11 cellular contexts compared by ENCODE assay signal in genomic region chr11:67646535-67647336, GRCh38. TPM values are rescaled to one million over a fixed set of nuclear protein-coding genes. Genes with fewer than 3 reads are reported as not detected.
DNase-seq lines count a peak whose midpoint lies in the region; ATAC-seq, FAIRE-seq and TF ChIP-seq lines count a peak whose summit lies in the region.
"Had no signal": no experiment of that assay in that cellular context is flagged by ENCODE, and none has a peak within 500 bp of the region (broad histone marks: within the 10 kb centered on the region; RNA-seq: fewer than 3 reads in every experiment).

No MANE protein-coding gene starts in this region.

- H3K27ac ChIP-seq in HepG2 (ENCODE audit: extremely low read length, insufficient read depth, low read length) (no peak overlapping the region), right lobe of liver (no peak overlapping the region), Peyer's patch (peak overlapping the region; percentile 38 to 67 (median 54)), gastroesophageal sphincter (no peak overlapping the region)
- H3K27ac ChIP-seq: C4-2B had no signal

- no peak overlapping the region for H3K4me2 ChIP-seq in HepG2 (ENCODE audit: low read depth, low read length)

- H2AFZ ChIP-seq in HepG2 (ENCODE audit: low read length): no peak overlapping the region

- POLR2A ChIA-PET in HepG2 (lab: Yijun Ruan, JAX): interaction anchor here (1.0 kb wide), 1 partner anchor 16 kb away, joined by 5 read pairs; no protein-coding TSS in a partner anchor

- peaks cover 19% of the 10 kb centered on the region for H3K4me1 ChIP-seq in HepG2 (ENCODE audit: insufficient read depth, low read length)
- no peaks in the 10 kb centered on the region for H3K4me1 ChIP-seq in right lobe of liver
- peaks cover 0 to 55% (median 39%) of the 10 kb centered on the region in 4 donors for H3K4me1 ChIP-seq in Peyer's patch
- H3K4me1 ChIP-seq in gastroesophageal sphincter: no peaks in the 10 kb centered on the region

- no peak overlapping the region for H3K9ac ChIP-seq in HepG2 (ENCODE audit: insufficient read depth, low read depth, low read length)

- H3K36me3 ChIP-seq in HepG2 (replicated peaks in 1 of 2; ENCODE audit: control insufficient read depth in 1 of 2, insufficient read depth in 2 of 2, low read length in 2 of 2): no peaks in the 10 kb centered on the region
- no peaks in the 10 kb centered on the region for H3K36me3 ChIP-seq in right lobe of liver
- no peaks in the 10 kb centered on the region for H3K36me3 ChIP-seq in Peyer's patch
- H3K36me3 ChIP-seq in gastroesophageal sphincter: no peaks in the 10 kb centered on the region

- TF ChIP-seq POLR2A in HepG2 (IDR thresholded peaks at IDR 0.05; ENCODE audit: insufficient read depth in 1 of 2, low read depth in 2 of 2, low read length in 2 of 2) (no peak), right lobe of liver (IDR thresholded peaks at IDR 0.05) (no peak), Peyer's patch (IDR thresholded peaks at IDR 0.05) (no peak), gastroesophageal sphincter (IDR thresholded peaks at IDR 0.05) (no peak)

- no peak for TF ChIP-seq EP300 in HepG2 (IDR thresholded peaks at IDR 0.05; ENCODE audit: low read depth in 2 of 2, low read length in 2 of 2)
- no peak for TF ChIP-seq EP300 in HepG2 (CRISPR knock-in tag; IDR thresholded peaks at IDR 0.05; ENCODE audit: borderline replicate concordance)
- no peak for TF ChIP-seq EP300 in gastroesophageal sphincter (IDR thresholded peaks at IDR 0.05)

- H3K9me3 ChIP-seq in HepG2 (ENCODE audit: low read length) (no peaks in the 10 kb centered on the region), right lobe of liver (no peaks in the 10 kb centered on the region), Peyer's patch (no peaks in the 10 kb centered on the region), gastroesophageal sphincter (no peaks in the 10 kb centered on the region)

- TF ChIP-seq CTCF in HepG2 (CRISPR knock-in tag; IDR thresholded peaks at IDR 0.05) (no peak), right lobe of liver (IDR thresholded peaks at IDR 0.05) (no peak), Peyer's patch (IDR thresholded peaks at IDR 0.05) (peak in 5 of 6 experiments; percentile 12 to 31 (median 27)), gastroesophageal sphincter (IDR thresholded peaks at IDR 0.05) (no peak)

- peak overlapping the region; percentile 54 for H3K27ac Mint-ChIP-seq in central memory CD8-positive, alpha-beta T cell (ENCODE audit: low read depth)

- 81% methylated on average over 7 of the region's 24 CpGs for WGBS in HepG2 (ENCODE audit: low lambda C conversion rate)
- WGBS in right lobe of liver (ENCODE audit: insufficient coverage, low coverage, low lambda C conversion rate, missing lambda C conversion rate): 83% methylated on average over 2 of the region's 24 CpGs
- WGBS in gastroesophageal sphincter (ENCODE audit: low coverage in 1 of 2), 2 donors: 78 to 93% methylated on average over 6 to 7 of the region's 24 CpGs

- no peaks in the 10 kb centered on the region for H3K27me3 Mint-ChIP-seq in central memory CD8-positive, alpha-beta T cell

- H3K4me3 ChIP-seq in HepG2 (replicated peaks in 1 of 3; ENCODE audit: insufficient read depth in 1 of 3, low read depth in 2 of 3, low read length in 3 of 3) (no peak overlapping the region), right lobe of liver (no peak overlapping the region), Peyer's patch (peak overlapping the region in 1 of 4 donors; percentile 33), gastroesophageal sphincter (no peak overlapping the region)

- FAIRE-seq in HepG2 (lab: Jason Lieb, UNC): no peak
- FAIRE-seq: TTC549 had no signal

- H3K4me1 Mint-ChIP-seq in central memory CD8-positive, alpha-beta T cell: peaks cover 36% of the 10 kb centered on the region

- BruUV-seq in HepG2 (replicated peaks; lab: Mats Ljungman, UMichigan): no TSS peak

- H3K27me3 ChIP-seq in HepG2 (ENCODE audit: control insufficient read depth in 1 of 2, insufficient read depth in 2 of 2, low read length in 2 of 2): no peaks in the 10 kb centered on the region
- no peaks in the 10 kb centered on the region for H3K27me3 ChIP-seq in right lobe of liver
- H3K27me3 ChIP-seq in Peyer's patch: no peaks in the 10 kb centered on the region
- H3K27me3 ChIP-seq in gastroesophageal sphincter: peaks cover 70% of the 10 kb centered on the region

- H4K20me1 ChIP-seq in HepG2 (ENCODE audit: insufficient read depth, low read length): no peaks in the 10 kb centered on the region

- H3K79me2 ChIP-seq in HepG2 (ENCODE audit: insufficient read depth, low read length): no peaks in the 10 kb centered on the region

- in situ Hi-C loops in HepG2 (cut with HindIII; ENCODE audit: extremely low pct_ligation_motif_present, low pct_unique_long_range_greater_than_20kb): no loop called here

- CTCF ChIA-PET in HepG2 (lab: Yijun Ruan, JAX; ENCODE audit: low intra/inter-chr PET ratio, low total read pairs): no interaction called here

- H3K36me3 Mint-ChIP-seq in central memory CD8-positive, alpha-beta T cell (ENCODE audit: insufficient read depth): peaks cover 6% of the 10 kb centered on the region

- intact Hi-C loops in HepG2 (cut with micrococcal nuclease; ENCODE audit: unreplicated experiment): no loop called here
- intact Hi-C loops in right lobe of liver (cut with DNase I): no loop called here

- H3K4me3 Mint-ChIP-seq in central memory CD8-positive, alpha-beta T cell: peak overlapping the region; percentile 62
- H3K4me3 Mint-ChIP-seq: dendritic cell treated with granulocyte-macrophage colony-stimulating factor and Interleukin-4, amounts not matched to agents 40 ng/mL and 50 ng/mL, for 4 days had no signal

- DNase-seq in HepG2 (ENCODE audit: low spot score) (no peak), right lobe of liver (no peak), Peyer's patch (peak; percentile 82 to 92 (median 86)), ureter (ENCODE audit: low spot score) (peak; percentile 39), islet precursor cell (no peak)
- peak in 1 of 2 donors; percentile 26 for DNase-seq in central memory CD8-positive, alpha-beta T cell (ENCODE audit: low spot score in 2 of 2)

- no peak for TF ChIP-seq RAD21 in HepG2 (CRISPR knock-in tag; IDR thresholded peaks at IDR 0.05)

- H3K9me3 Mint-ChIP-seq in central memory CD8-positive, alpha-beta T cell: no peaks in the 10 kb centered on the region

- ATAC-seq in HepG2 (no peak), right lobe of liver (no peak), gastroesophageal sphincter (no peak), HG02870 (IDR thresholded peaks at IDR 0.05; ENCODE audit: unreplicated experiment) (no peak)
- ATAC-seq in central memory CD8-positive, alpha-beta T cell (replicated peaks; ENCODE audit: extremely low read depth, poor library complexity, severe bottlenecking): peak; percentile 30

RNA-seq across cellular contexts. Expression of gene ACY3, which starts 3.8 kb away (rescaled TPM):
- total RNA-seq in HepG2 (2016; rRNA removed; fragmentation: Illumina TruSeq; extraction: Trizol) (3.3 and 3.4 TPM in 2 replicates), right lobe of liver (10 to 100 TPM in 4 of 6 experiments, 1 to 10 TPM in 2; 6.8 to 17.9 (median 12.4) TPM), Peyer's patch (100 to 1,000 TPM in 2 of 4 donors, 10 to 100 TPM in 2; 12.4 to 176 (median 105) TPM), ureter (0.29 TPM), gastroesophageal sphincter (not detected)
- 1.1 and 1.2 TPM in 2 replicates for total RNA-seq in HepG2 (2016; cell fraction: cytosol; rRNA removed; fragmentation: Illumina TruSeq; extraction: Trizol; ENCODE audit: low read depth)
- total RNA-seq in HepG2 (2016; cell fraction: insoluble cytoplasmic fraction; rRNA removed; fragmentation: Illumina TruSeq; extraction: Trizol): 3.4 and 4.0 TPM in 2 replicates
- total RNA-seq in HepG2 (2016; cell fraction: membrane; rRNA removed; fragmentation: Illumina TruSeq; extraction: Trizol): 1.5 and 1.9 TPM in 2 replicates
- total RNA-seq in HepG2 (2016; cell fraction: nucleus; rRNA removed; fragmentation: Illumina TruSeq; extraction: Trizol): 1.6 and 1.7 TPM in 2 replicates
- 3.7 and 7.6 TPM in 2 replicates for polyA plus RNA-seq in HepG2 (2011; rRNA removed)
- 3.7 and 4.0 TPM in 2 replicates for polyA plus RNA-seq in HepG2 (2011; cell fraction: cytosol; rRNA removed)
- 8.6 and 13.6 TPM in 2 replicates for polyA plus RNA-seq in HepG2 (2011; cell fraction: nucleus; rRNA removed)
- polyA plus RNA-seq in HepG2 (2012): 3.9 and 4.4 TPM in 2 replicates
- 0.75 and 1.2 TPM in 2 replicates for polyA plus RNA-seq in HepG2 (2016; cell fraction: cytosol; fragmentation: Illumina TruSeq; extraction: Trizol; ENCODE audit: low read depth)
- 3.5 and 4.2 TPM in 2 replicates for polyA plus RNA-seq in HepG2 (2016; cell fraction: insoluble cytoplasmic fraction; fragmentation: Illumina TruSeq; extraction: Trizol; ENCODE audit: low read depth)
- polyA plus RNA-seq in HepG2 (2016; cell fraction: membrane; fragmentation: Illumina TruSeq; extraction: Trizol; ENCODE audit: low read depth): 1.7 and 1.9 TPM in 2 replicates
- 6.5 and 6.8 TPM in 2 replicates for polyA plus RNA-seq in HepG2 (2016; cell fraction: nucleus; fragmentation: Illumina TruSeq; extraction: Trizol; ENCODE audit: insufficient read depth, low read depth)
- polyA minus RNA-seq in HepG2 (2011; rRNA and poly(A)+ RNA removed; ENCODE audit: low replicate concordance): 3.0 TPM in 1 of 2 replicates, not detected in the other
- 2.1 and 2.2 TPM in 2 replicates for polyA minus RNA-seq in HepG2 (2011; cell fraction: cytosol; rRNA and poly(A)+ RNA removed)
- polyA minus RNA-seq in HepG2 (2011; cell fraction: nucleus; rRNA and poly(A)+ RNA removed): 0.90 and 1.1 TPM in 2 replicates

RNA-seq across cellular contexts. Expression of gene TBX10, which starts 7.2 kb away (rescaled TPM):
- total RNA-seq in HepG2 (2016; rRNA removed; fragmentation: Illumina TruSeq; extraction: Trizol): 0.17 and 0.27 TPM in 2 replicates
- not detected in 2 replicates for total RNA-seq in HepG2 (2016; cell fraction: cytosol; rRNA removed; fragmentation: Illumina TruSeq; extraction: Trizol; ENCODE audit: low read depth)
- total RNA-seq in HepG2 (2016; cell fraction: insoluble cytoplasmic fraction; rRNA removed; fragmentation: Illumina TruSeq; extraction: Trizol): 0.15 and 0.45 TPM in 2 replicates
- total RNA-seq in HepG2 (2016; cell fraction: membrane; rRNA removed; fragmentation: Illumina TruSeq; extraction: Trizol): 0.15 and 0.28 TPM in 2 replicates
- total RNA-seq in HepG2 (2016; cell fraction: nucleus; rRNA removed; fragmentation: Illumina TruSeq; extraction: Trizol): 0.25 and 0.31 TPM in 2 replicates
- 1.7 and 3.1 TPM in 2 replicates for polyA plus RNA-seq in HepG2 (2011; rRNA removed)
- 1.5 and 2.1 TPM in 2 replicates for polyA plus RNA-seq in HepG2 (2011; cell fraction: cytosol; rRNA removed)
- polyA plus RNA-seq in HepG2 (2011; cell fraction: nucleus; rRNA removed): 2.4 and 3.7 TPM in 2 replicates
- 1.1 and 4.1 TPM in 2 replicates for polyA plus RNA-seq in HepG2 (2012)
- 0.36 and 0.74 TPM in 2 replicates for polyA plus RNA-seq in HepG2 (2016; cell fraction: cytosol; fragmentation: Illumina TruSeq; extraction: Trizol; ENCODE audit: low read depth)
- polyA plus RNA-seq in HepG2 (2016; cell fraction: insoluble cytoplasmic fraction; fragmentation: Illumina TruSeq; extraction: Trizol; ENCODE audit: low read depth): 0.87 and 1.3 TPM in 2 replicates
- 0.65 and 0.89 TPM in 2 replicates for polyA plus RNA-seq in HepG2 (2016; cell fraction: membrane; fragmentation: Illumina TruSeq; extraction: Trizol; ENCODE audit: low read depth)
- polyA plus RNA-seq in HepG2 (2016; cell fraction: nucleus; fragmentation: Illumina TruSeq; extraction: Trizol; ENCODE audit: insufficient read depth, low read depth): 0.82 and 1.00 TPM in 2 replicates
- 0.72 TPM in 1 of 2 replicates, not detected in the other for polyA minus RNA-seq in HepG2 (2011; rRNA and poly(A)+ RNA removed; ENCODE audit: low replicate concordance)
- polyA minus RNA-seq in HepG2 (2011; cell fraction: cytosol; rRNA and poly(A)+ RNA removed): 0.62 and 1.3 TPM in 2 replicates
- polyA minus RNA-seq in HepG2 (2011; cell fraction: nucleus; rRNA and poly(A)+ RNA removed): 0.26 TPM in 1 of 2 replicates, not detected in the other
- total RNA-seq in right lobe of liver: under 1 TPM in 5 of 6 experiments, not detected in 1; 0.24 to 0.49 (median 0.34) TPM
- 10 to 100 TPM in 3 of 4 donors, not detected in 1; 16.9 to 82.5 (median 64.1) TPM for total RNA-seq in Peyer's patch
- total RNA-seq in ureter: not detected
- not detected for total RNA-seq in gastroesophageal sphincter

RNA-seq across cellular contexts. Expression of gene NUDT8, which starts 17.0 kb away (rescaled TPM):
- total RNA-seq in HepG2 (2016; rRNA removed; fragmentation: Illumina TruSeq; extraction: Trizol): 18.0 and 25.8 TPM in 2 replicates
- 20.3 and 23.2 TPM in 2 replicates for total RNA-seq in HepG2 (2016; cell fraction: cytosol; rRNA removed; fragmentation: Illumina TruSeq; extraction: Trizol; ENCODE audit: low read depth)
- 15.4 and 25.8 TPM in 2 replicates for total RNA-seq in HepG2 (2016; cell fraction: insoluble cytoplasmic fraction; rRNA removed; fragmentation: Illumina TruSeq; extraction: Trizol)
- 20.1 and 24.5 TPM in 2 replicates for total RNA-seq in HepG2 (2016; cell fraction: membrane; rRNA removed; fragmentation: Illumina TruSeq; extraction: Trizol)
- total RNA-seq in HepG2 (2016; cell fraction: nucleus; rRNA removed; fragmentation: Illumina TruSeq; extraction: Trizol): 14.1 and 16.1 TPM in 2 replicates
- polyA plus RNA-seq in HepG2 (2011; rRNA removed): 6.7 and 7.8 TPM in 2 replicates
- polyA plus RNA-seq in HepG2 (2011; cell fraction: cytosol; rRNA removed): 4.9 and 12.5 TPM in 2 replicates
- 38.1 and 38.7 TPM in 2 replicates for polyA plus RNA-seq in HepG2 (2011; cell fraction: nucleus; rRNA removed)
- 13.5 and 13.9 TPM in 2 replicates for polyA plus RNA-seq in HepG2 (2012)
- polyA plus RNA-seq in HepG2 (2016; cell fraction: cytosol; fragmentation: Illumina TruSeq; extraction: Trizol; ENCODE audit: low read depth): 26.1 and 30.7 TPM in 2 replicates
- 20.3 and 26.5 TPM in 2 replicates for polyA plus RNA-seq in HepG2 (2016; cell fraction: insoluble cytoplasmic fraction; fragmentation: Illumina TruSeq; extraction: Trizol; ENCODE audit: low read depth)
- 20.2 and 22.8 TPM in 2 replicates for polyA plus RNA-seq in HepG2 (2016; cell fraction: membrane; fragmentation: Illumina TruSeq; extraction: Trizol; ENCODE audit: low read depth)
- 27.4 and 28.8 TPM in 2 replicates for polyA plus RNA-seq in HepG2 (2016; cell fraction: nucleus; fragmentation: Illumina TruSeq; extraction: Trizol; ENCODE audit: insufficient read depth, low read depth)
- 11.2 and 17.2 TPM in 2 replicates for polyA minus RNA-seq in HepG2 (2011; rRNA and poly(A)+ RNA removed; ENCODE audit: low replicate concordance)
- polyA minus RNA-seq in HepG2 (2011; cell fraction: cytosol; rRNA and poly(A)+ RNA removed): 5.1 and 6.1 TPM in 2 replicates
- 11.8 and 16.4 TPM in 2 replicates for polyA minus RNA-seq in HepG2 (2011; cell fraction: nucleus; rRNA and poly(A)+ RNA removed)
- 10 to 100 TPM; 12.7 to 31.4 (median 18.3) TPM for total RNA-seq in right lobe of liver
- total RNA-seq in Peyer's patch: 10 to 100 TPM in 3 of 4 donors, 1 to 10 TPM in 1; 5.0 to 64.1 (median 45.4) TPM
- total RNA-seq in ureter: 6.9 TPM
- 10 to 100 TPM in 1 of 4 donors, 1 to 10 TPM in 3; 2.4 to 18.5 (median 4.6) TPM for total RNA-seq in gastroesophageal sphincter

RNA-seq across cellular contexts. Expression of gene ALDH3B2, which starts 27.7 kb away (rescaled TPM):
- total RNA-seq in HepG2 (2016; rRNA removed; fragmentation: Illumina TruSeq; extraction: Trizol): not detected in 2 replicates
- not detected in 2 replicates for total RNA-seq in HepG2 (2016; cell fraction: cytosol; rRNA removed; fragmentation: Illumina TruSeq; extraction: Trizol; ENCODE audit: low read depth)
- total RNA-seq in HepG2 (2016; cell fraction: insoluble cytoplasmic fraction; rRNA removed; fragmentation: Illumina TruSeq; extraction: Trizol): not detected in 2 replicates
- not detected in 2 replicates for total RNA-seq in HepG2 (2016; cell fraction: membrane; rRNA removed; fragmentation: Illumina TruSeq; extraction: Trizol)
- total RNA-seq in HepG2 (2016; cell fraction: nucleus; rRNA removed; fragmentation: Illumina TruSeq; extraction: Trizol): not detected in 2 replicates
- not detected in 2 replicates for polyA plus RNA-seq in HepG2 (2011; rRNA removed)
- polyA plus RNA-seq in HepG2 (2011; cell fraction: cytosol; rRNA removed): not detected in 2 replicates
- polyA plus RNA-seq in HepG2 (2011; cell fraction: nucleus; rRNA removed): not detected in 2 replicates
- not detected in 2 replicates for polyA plus RNA-seq in HepG2 (2012)
- not detected in 2 replicates for polyA plus RNA-seq in HepG2 (2016; cell fraction: cytosol; fragmentation: Illumina TruSeq; extraction: Trizol; ENCODE audit: low read depth)
- not detected in 2 replicates for polyA plus RNA-seq in HepG2 (2016; cell fraction: insoluble cytoplasmic fraction; fragmentation: Illumina TruSeq; extraction: Trizol; ENCODE audit: low read depth)
- not detected in 2 replicates for polyA plus RNA-seq in HepG2 (2016; cell fraction: membrane; fragmentation: Illumina TruSeq; extraction: Trizol; ENCODE audit: low read depth)
- polyA plus RNA-seq in HepG2 (2016; cell fraction: nucleus; fragmentation: Illumina TruSeq; extraction: Trizol; ENCODE audit: insufficient read depth, low read depth): not detected in 2 replicates
- polyA minus RNA-seq in HepG2 (2011; rRNA and poly(A)+ RNA removed; ENCODE audit: low replicate concordance): not detected in 2 replicates
- polyA minus RNA-seq in HepG2 (2011; cell fraction: cytosol; rRNA and poly(A)+ RNA removed): not detected in 2 replicates
- not detected in 2 replicates for polyA minus RNA-seq in HepG2 (2011; cell fraction: nucleus; rRNA and poly(A)+ RNA removed)
- total RNA-seq in right lobe of liver: not detected
- total RNA-seq in Peyer's patch: not detected
- total RNA-seq in ureter: 85.9 TPM
- total RNA-seq in gastroesophageal sphincter: 1 to 10 TPM in 1 of 4 donors, not detected in 3; 3.4 TPM

RNA-seq across cellular contexts. Expression of gene NDUFV1, which starts 40.0 kb away (rescaled TPM):
- 137 and 140 TPM in 2 replicates for total RNA-seq in HepG2 (2016; rRNA removed; fragmentation: Illumina TruSeq; extraction: Trizol)
- 56.4 and 57.7 TPM in 2 replicates for total RNA-seq in HepG2 (2016; cell fraction: cytosol; rRNA removed; fragmentation: Illumina TruSeq; extraction: Trizol; ENCODE audit: low read depth)
- total RNA-seq in HepG2 (2016; cell fraction: insoluble cytoplasmic fraction; rRNA removed; fragmentation: Illumina TruSeq; extraction: Trizol): 130 and 141 TPM in 2 replicates
- total RNA-seq in HepG2 (2016; cell fraction: membrane; rRNA removed; fragmentation: Illumina TruSeq; extraction: Trizol): 58.9 and 72.8 TPM in 2 replicates
- 73.7 and 87.9 TPM in 2 replicates for total RNA-seq in HepG2 (2016; cell fraction: nucleus; rRNA removed; fragmentation: Illumina TruSeq; extraction: Trizol)
- 88.9 and 92.4 TPM in 2 replicates for polyA plus RNA-seq in HepG2 (2011; rRNA removed)
- 80.9 and 124 TPM in 2 replicates for polyA plus RNA-seq in HepG2 (2011; cell fraction: cytosol; rRNA removed)
- 241 and 294 TPM in 2 replicates for polyA plus RNA-seq in HepG2 (2011; cell fraction: nucleus; rRNA removed)
- polyA plus RNA-seq in HepG2 (2012): 86.7 and 89.4 TPM in 2 replicates
- 41.2 and 47.2 TPM in 2 replicates for polyA plus RNA-seq in HepG2 (2016; cell fraction: cytosol; fragmentation: Illumina TruSeq; extraction: Trizol; ENCODE audit: low read depth)
- 109 and 121 TPM in 2 replicates for polyA plus RNA-seq in HepG2 (2016; cell fraction: insoluble cytoplasmic fraction; fragmentation: Illumina TruSeq; extraction: Trizol; ENCODE audit: low read depth)
- polyA plus RNA-seq in HepG2 (2016; cell fraction: membrane; fragmentation: Illumina TruSeq; extraction: Trizol; ENCODE audit: low read depth): 38.1 and 45.1 TPM in 2 replicates
- 169 and 179 TPM in 2 replicates for polyA plus RNA-seq in HepG2 (2016; cell fraction: nucleus; fragmentation: Illumina TruSeq; extraction: Trizol; ENCODE audit: insufficient read depth, low read depth)
- polyA minus RNA-seq in HepG2 (2011; rRNA and poly(A)+ RNA removed; ENCODE audit: low replicate concordance): 124 and 164 TPM in 2 replicates
- polyA minus RNA-seq in HepG2 (2011; cell fraction: cytosol; rRNA and poly(A)+ RNA removed): 50.1 and 58.7 TPM in 2 replicates
- 52.5 and 56.4 TPM in 2 replicates for polyA minus RNA-seq in HepG2 (2011; cell fraction: nucleus; rRNA and poly(A)+ RNA removed)
- total RNA-seq in right lobe of liver: 100 to 1,000 TPM; 151 to 214 (median 163) TPM
- 100 to 1,000 TPM; 297 to 532 (median 329) TPM for total RNA-seq in Peyer's patch
- total RNA-seq in ureter: 199 TPM
- 100 to 1,000 TPM; 154 to 249 (median 180) TPM for total RNA-seq in gastroesophageal sphincter

Comparison
In these comparisons a context has a peak if more than half of its experiments do, and no peak if none do; other contexts are left out.
1. DNase-seq: peak in Peyer's patch (3 of 3) and ureter (single experiment); none in HepG2 (single experiment), right lobe of liver (0 of 3) and islet precursor cell (single experiment).
2. H3K27ac ChIP-seq: peak in Peyer's patch (4 of 4); none in HepG2 (single experiment), right lobe of liver (0 of 3) and gastroesophageal sphincter (0 of 4).
3. CTCF ChIP-seq: peak in Peyer's patch (5 of 6); none in HepG2 (single experiment), right lobe of liver (0 of 4) and gastroesophageal sphincter (0 of 4).